Comparison of ENCODE assay signal across 8 cellular contexts in genomic region chr1:229440821-229441537, GRCh38. TPM values are rescaled to one million over a fixed set of nuclear protein-coding genes. Genes with fewer than 3 reads are reported as not detected.
DNase-seq lines count a peak whose midpoint lies in the region; ATAC-seq, FAIRE-seq and TF ChIP-seq lines count a peak whose summit lies in the region.

No MANE protein-coding gene starts in this region.

- TF ChIP-seq CTCF in cardiac fibroblast (IDR thresholded peaks at IDR 0.05; ENCODE audit: low read depth, low read length) (no peak), HepG2 (CRISPR knock-in tag; IDR thresholded peaks at IDR 0.05) (no peak)

- in situ Hi-C loops in HepG2 (cut with HindIII; ENCODE audit: extremely low pct_ligation_motif_present, low pct_unique_long_range_greater_than_20kb), result no loop called here

- H3K36me3 ChIP-seq in HepG2 (replicated peaks in 1 of 2; ENCODE audit: control insufficient read depth in 1 of 2, insufficient read depth in 2 of 2, low read length in 2 of 2), result peaks cover 3 to 25% of the 10 kb centered on the region in 2 experiments; a peak in 2 of 5 replicates

- DNase-seq in AG20443 (ENCODE audit: low spot score) (peak; percentile 27), cardiac fibroblast (ENCODE audit: low read depth in 2 of 2) (peak; percentile 52 to 70), urothelium cell line (ENCODE audit: low spot score) (no peak), HepG2 (ENCODE audit: low spot score) (no peak), D341Med (ENCODE audit: low spot score) (no peak)
- DNase-seq in activated effector memory CD4-positive, alpha-beta T cell treated with anti-CD3 and anti-CD28 coated beads, Interleukin-2, amount 50 U/mL, for 16 hours, result no peak

- H3K4me1 ChIP-seq in HepG2 (ENCODE audit: insufficient read depth, low read length), result no peaks in the 10 kb centered on the region

- H3K4me3 ChIP-seq in cardiac fibroblast (replicated peaks in 1 of 2; ENCODE audit: low read depth in 2 of 2, low read length in 2 of 2), result no peak overlapping the region
- H3K4me3 ChIP-seq in HepG2 (replicated peaks in 1 of 3; ENCODE audit: insufficient read depth in 1 of 3, low read depth in 2 of 3, low read length in 3 of 3), result no peak overlapping the region

- no peak for TF ChIP-seq POLR2A in HepG2 (IDR thresholded peaks at IDR 0.05; ENCODE audit: insufficient read depth in 1 of 2, low read depth in 2 of 2, low read length in 2 of 2)

- H4K20me1 ChIP-seq in HepG2 (ENCODE audit: insufficient read depth, low read length), result no peaks in the 10 kb centered on the region

- intact Hi-C loops in HepG2 (cut with micrococcal nuclease; ENCODE audit: unreplicated experiment), result no loop called here

- 76% methylated on average over 6 of the region's 6 CpGs for WGBS in HepG2 (ENCODE audit: low lambda C conversion rate)

- TF ChIP-seq EP300 in HepG2 (IDR thresholded peaks at IDR 0.05; ENCODE audit: low read depth in 2 of 2, low read length in 2 of 2) (no peak), HepG2 (CRISPR knock-in tag; IDR thresholded peaks at IDR 0.05; ENCODE audit: borderline replicate concordance) (no peak)

- ATAC-seq in GM19397 (IDR thresholded peaks at IDR 0.05; ENCODE audit: unreplicated experiment) (peak; percentile 87), HG03342 (IDR thresholded peaks at IDR 0.05; ENCODE audit: unreplicated experiment) (peak; percentile 96), HepG2 (no peak)

- H3K4me2 ChIP-seq in HepG2 (ENCODE audit: low read depth, low read length), result no peak overlapping the region

- H3K79me2 ChIP-seq in HepG2 (ENCODE audit: insufficient read depth, low read length), result no peaks in the 10 kb centered on the region

- H2AFZ ChIP-seq in HepG2 (ENCODE audit: low read length), result no peak overlapping the region

- H3K9ac ChIP-seq in HepG2 (ENCODE audit: insufficient read depth, low read depth, low read length), result no peak overlapping the region

- POLR2A ChIA-PET in HepG2 (lab: Yijun Ruan, JAX), result no interaction called here

- CTCF ChIA-PET in HepG2 (lab: Yijun Ruan, JAX; ENCODE audit: low intra/inter-chr PET ratio, low total read pairs), result no interaction called here

- TF ChIP-seq RAD21 in HepG2 (CRISPR knock-in tag; IDR thresholded peaks at IDR 0.05), result no peak

- H3K27ac ChIP-seq in HepG2 (ENCODE audit: extremely low read length, insufficient read depth, low read length), result no peak overlapping the region

- no peaks in the 10 kb centered on the region for H3K9me3 ChIP-seq in HepG2 (ENCODE audit: low read length)

- H3K27me3 ChIP-seq in HepG2 (ENCODE audit: control insufficient read depth in 1 of 2, insufficient read depth in 2 of 2, low read length in 2 of 2), result no peaks in the 10 kb centered on the region

- BruUV-seq in HepG2 (replicated peaks; lab: Mats Ljungman, UMichigan), result no TSS peak

- FAIRE-seq in urothelium cell line (lab: Jason Lieb, UNC), result no peak
- FAIRE-seq in HepG2 (lab: Jason Lieb, UNC), result no peak

TF ChIP-seq in HepG2, 621 proteins besides CTCF, POLR2A, EP300 and RAD21 (continues in another document):
- TF ChIP-seq ATF7-NPFF (CRISPR knock-in tag; IDR thresholded peaks at IDR 0.05; ENCODE audit: low read depth) (no peak), MZF1 (CRISPR knock-in tag; IDR thresholded peaks at IDR 0.05; ENCODE audit: borderline replicate concordance) (no peak), XRCC5 (optimal IDR thresholded peaks at IDR 0.05; ENCODE audit: low read length) (no peak), ARNTL (CRISPR knock-in tag; IDR thresholded peaks at IDR 0.05) (no peak), ZNF761 (CRISPR knock-in tag; conservative IDR thresholded peaks at IDR 0.05) (no peak), PRMT3 (CRISPR knock-in tag; IDR thresholded peaks at IDR 0.05; ENCODE audit: borderline replicate concordance, low read depth) (no peak), CEBPG (CRISPR knock-in tag; IDR thresholded peaks at IDR 0.05) (no peak), STAT6 (CRISPR knock-in tag; IDR thresholded peaks at IDR 0.05; ENCODE audit: borderline replicate concordance) (no peak)
- TF ChIP-seq, protein P1, sequence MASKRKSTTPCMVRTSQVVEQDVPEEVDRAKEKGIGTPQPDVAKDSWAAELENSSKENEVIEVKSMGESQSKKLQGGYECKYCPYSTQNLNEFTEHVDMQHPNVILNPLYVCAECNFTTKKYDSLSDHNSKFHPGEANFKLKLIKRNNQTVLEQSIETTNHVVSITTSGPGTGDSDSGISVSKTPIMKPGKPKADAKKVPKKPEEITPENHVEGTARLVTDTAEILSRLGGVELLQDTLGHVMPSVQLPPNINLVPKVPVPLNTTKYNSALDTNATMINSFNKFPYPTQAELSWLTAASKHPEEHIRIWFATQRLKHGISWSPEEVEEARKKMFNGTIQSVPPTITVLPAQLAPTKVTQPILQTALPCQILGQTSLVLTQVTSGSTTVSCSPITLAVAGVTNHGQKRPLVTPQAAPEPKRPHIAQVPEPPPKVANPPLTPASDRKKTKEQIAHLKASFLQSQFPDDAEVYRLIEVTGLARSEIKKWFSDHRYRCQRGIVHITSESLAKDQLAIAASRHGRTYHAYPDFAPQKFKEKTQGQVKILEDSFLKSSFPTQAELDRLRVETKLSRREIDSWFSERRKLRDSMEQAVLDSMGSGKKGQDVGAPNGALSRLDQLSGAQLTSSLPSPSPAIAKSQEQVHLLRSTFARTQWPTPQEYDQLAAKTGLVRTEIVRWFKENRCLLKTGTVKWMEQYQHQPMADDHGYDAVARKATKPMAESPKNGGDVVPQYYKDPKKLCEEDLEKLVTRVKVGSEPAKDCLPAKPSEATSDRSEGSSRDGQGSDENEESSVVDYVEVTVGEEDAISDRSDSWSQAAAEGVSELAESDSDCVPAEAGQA (IDR thresholded peaks at IDR 0.05; ENCODE audit: low read depth), result no peak
- TF ChIP-seq, protein P1 (CRISPR knock-in tag; IDR thresholded peaks at IDR 0.05; ENCODE audit: borderline replicate concordance), result no peak

RNA-seq across cellular contexts. Expression of gene ACTA1, which starts 7.1 kb away (rescaled TPM):
- 5.2 and 5.9 TPM in 2 replicates for total RNA-seq in HepG2 (2016; rRNA removed; fragmentation: Illumina TruSeq; extraction: Trizol)
- 5.1 and 5.2 TPM in 2 replicates for total RNA-seq in HepG2 (2016; cell fraction: cytosol; rRNA removed; fragmentation: Illumina TruSeq; extraction: Trizol; ENCODE audit: low read depth)
- total RNA-seq in HepG2 (2016; cell fraction: insoluble cytoplasmic fraction; rRNA removed; fragmentation: Illumina TruSeq; extraction: Trizol), result 5.5 TPM in 2 replicates
- 5.3 and 6.0 TPM in 2 replicates for total RNA-seq in HepG2 (2016; cell fraction: membrane; rRNA removed; fragmentation: Illumina TruSeq; extraction: Trizol)
- total RNA-seq in HepG2 (2016; cell fraction: nucleus; rRNA removed; fragmentation: Illumina TruSeq; extraction: Trizol), result 3.9 and 5.9 TPM in 2 replicates
- 1.4 and 3.0 TPM in 2 replicates for polyA plus RNA-seq in HepG2 (2011; rRNA removed)
- 1.6 and 1.8 TPM in 2 replicates for polyA plus RNA-seq in HepG2 (2011; cell fraction: cytosol; rRNA removed)
- polyA plus RNA-seq in HepG2 (2011; cell fraction: nucleus; rRNA removed), result 3.8 and 5.9 TPM in 2 replicates
- 0.86 and 1.1 TPM in 2 replicates for polyA plus RNA-seq in HepG2 (2012)
- polyA plus RNA-seq in HepG2 (2016; cell fraction: cytosol; fragmentation: Illumina TruSeq; extraction: Trizol; ENCODE audit: low read depth), result 11.4 and 12.1 TPM in 2 replicates
- 11.6 and 13.4 TPM in 2 replicates for polyA plus RNA-seq in HepG2 (2016; cell fraction: insoluble cytoplasmic fraction; fragmentation: Illumina TruSeq; extraction: Trizol; ENCODE audit: low read depth)
- 11.0 and 11.7 TPM in 2 replicates for polyA plus RNA-seq in HepG2 (2016; cell fraction: membrane; fragmentation: Illumina TruSeq; extraction: Trizol; ENCODE audit: low read depth)
- polyA plus RNA-seq in HepG2 (2016; cell fraction: nucleus; fragmentation: Illumina TruSeq; extraction: Trizol; ENCODE audit: insufficient read depth, low read depth), result 15.3 and 15.9 TPM in 2 replicates
- 1.9 TPM in 1 of 2 replicates, not detected in the other for polyA minus RNA-seq in HepG2 (2011; rRNA and poly(A)+ RNA removed; ENCODE audit: low replicate concordance)
- 0.79 and 3.4 TPM in 2 replicates for polyA minus RNA-seq in HepG2 (2011; cell fraction: cytosol; rRNA and poly(A)+ RNA removed)
- polyA minus RNA-seq in HepG2 (2011; cell fraction: nucleus; rRNA and poly(A)+ RNA removed), result 0.39 and 0.99 TPM in 2 replicates

Comparison
In these comparisons a context has a peak if more than half of its experiments do, and no peak if none do; other contexts are left out.
1. DNase-seq: peak in AG20443 (single experiment) and cardiac fibroblast (2 of 2); none in urothelium cell line (single experiment), HepG2 (single experiment), activated effector memory CD4-positive, alpha-beta T cell treated with anti-CD3 and anti-CD28 coated beads, Interleukin-2, amount 50 U/mL, for 16 hours (single experiment) and D341Med (single experiment).